Comparison of ENCODE assay signal across 2 cellular contexts in genomic region chr16:57349212-57350031, GRCh38.
TF ChIP-seq lines count a peak whose summit lies in the region.

No MANE protein-coding gene starts in this region.

TF ChIP-seq in HepG2, 621 proteins besides CTCF, POLR2A, EP300 and RAD21:
- TF ChIP-seq PCBP2 (optimal IDR thresholded peaks at IDR 0.05; ENCODE audit: low read depth, low read length, poor library complexity, severe bottlenecking) (peak; percentile 91), TRIM22 (IDR thresholded peaks at IDR 0.05) (0 out of 2 replicates have a peak, but pooled peaks have one; percentile 61), PLRG1 (conservative IDR thresholded peaks at IDR 0.05) (0 out of 2 replicates have a peak, but pooled peaks have one; percentile 51), SOX6 (IDR thresholded peaks at IDR 0.05) (0 out of 2 replicates have a peak, but pooled peaks have one; percentile 71), SOX6 (CRISPR knock-in tag; IDR thresholded peaks at IDR 0.05) (no peak), SKIL (CRISPR knock-in tag; IDR thresholded peaks at IDR 0.05; ENCODE audit: borderline replicate concordance) (no peak), IKZF1 (IDR thresholded peaks at IDR 0.05) (peak; percentile 67; the same call in 1 of the 2 replicates), ZBTB40 (IDR thresholded peaks at IDR 0.05) (peak; percentile 27; the same call in 1 of the 2 replicates), ZBTB40 (CRISPR knock-in tag; IDR thresholded peaks at IDR 0.05) (no peak), HMG20B (CRISPR knock-in tag; conservative IDR thresholded peaks at IDR 0.05) (no peak), HNRNPK (IDR thresholded peaks at IDR 0.05; ENCODE audit: low read depth, low read length, poor library complexity, severe bottlenecking) (peak; percentile 79)

TF ChIP-seq in SK-N-SH treated with all-trans-retinoic acid at 6 μM for 48 hours, 23 proteins besides CTCF, POLR2A, EP300 and RAD21:
- TF ChIP-seq TSHZ2 (CRISPR knock-in tag; IDR thresholded peaks at IDR 0.05) (no peak), ZFP3 (CRISPR knock-in tag; IDR thresholded peaks at IDR 0.05) (no peak), OSR1 (CRISPR knock-in tag; IDR thresholded peaks at IDR 0.05) (no peak), TOX (CRISPR knock-in tag; IDR thresholded peaks at IDR 0.05; ENCODE audit: borderline replicate concordance) (no peak), BACH2 (CRISPR knock-in tag; IDR thresholded peaks at IDR 0.05; ENCODE audit: borderline replicate concordance) (no peak), GLIS3 (CRISPR knock-in tag; IDR thresholded peaks at IDR 0.05) (no peak), CREB5 (CRISPR knock-in tag; IDR thresholded peaks at IDR 0.05; ENCODE audit: low read depth) (no peak), SNAI2 (CRISPR knock-in tag; IDR thresholded peaks at IDR 0.05) (no peak), CSRNP3 (CRISPR knock-in tag; IDR thresholded peaks at IDR 0.05) (no peak), ARNTL (CRISPR knock-in tag; IDR thresholded peaks at IDR 0.05; ENCODE audit: borderline replicate concordance, low read depth) (no peak), POU6F1 (CRISPR knock-in tag; IDR thresholded peaks at IDR 0.05; ENCODE audit: borderline replicate concordance, low read depth) (no peak), ZC3H10 (CRISPR knock-in tag; IDR thresholded peaks at IDR 0.05) (no peak), ESRRG (CRISPR knock-in tag; IDR thresholded peaks at IDR 0.05) (no peak), ZNF8 (CRISPR knock-in tag; IDR thresholded peaks at IDR 0.05) (no peak), PATZ1 (CRISPR knock-in tag; IDR thresholded peaks at IDR 0.05; ENCODE audit: borderline replicate concordance) (no peak), ZFP30 (CRISPR knock-in tag; IDR thresholded peaks at IDR 0.05) (no peak), ZNF565 (CRISPR knock-in tag; conservative IDR thresholded peaks at IDR 0.05; ENCODE audit: low read depth) (no peak)
TF ChIP-seq in SK-N-SH treated with all-trans-retinoic acid at 6 μM for 48 hours: peak in this region for 0.
